ENCODE assay signal across 8 cellular contexts in genomic region chr22:46336119-46337078, GRCh38. TPM values are rescaled to one million over a fixed set of nuclear protein-coding genes. Genes with fewer than 3 reads are reported as not detected.
A peak's percentile ranks its signal among the peaks of the same experiment; 100 is the strongest.
DNase-seq lines count a peak whose midpoint lies in the region; ATAC-seq and TF ChIP-seq lines count a peak whose summit lies in the region.

No MANE protein-coding gene starts in this region.

- DNase-seq in AG04449 (ENCODE audit: low read depth, low spot score) (no peak), RPMI7951 (ENCODE audit: low read depth) (peak; percentile 28), mesothelial cell of epicardium (ENCODE audit: low spot score in 2 of 2, unreplicated experiment in 2 of 2) (no peak), tibial nerve (ENCODE audit: low spot score in 2 of 2) (no peak), SKM-1 treated with dmso at 0.1 percent for 144 hours (lab: John Stamatoyannopoulos, UW; ENCODE audit: unreplicated experiment) (no peak), cerebellum (ENCODE audit: low spot score) (no peak)

- H3K9ac ChIP-seq in duodenal mucosa (ENCODE audit: low read depth in 1 of 2, low read length in 2 of 2) = peak overlapping the region; percentile 77 to 84

- H3K27me3 Mint-ChIP-seq in mesothelial cell of epicardium (ENCODE audit: low read depth) = no peaks in the 10 kb centered on the region

- TF ChIP-seq POLR2A in tibial nerve (IDR thresholded peaks at IDR 0.05) = no peak

- peak overlapping the region; percentile 93 for H3K27ac Mint-ChIP-seq in mesothelial cell of epicardium

- H3K4me1 ChIP-seq in duodenal mucosa (ENCODE audit: control insufficient read depth in 1 of 2, insufficient read depth in 2 of 2, low read length in 2 of 2) (peaks cover 7 to 12% of the 10 kb centered on the region in 2 donors), tibial nerve (peaks cover 0 to 34% (median 10%) of the 10 kb centered on the region in 4 donors)

- H3K27ac ChIP-seq in duodenal mucosa (ENCODE audit: low read depth, low read length) = peak overlapping the region; percentile 63
- H3K27ac ChIP-seq in tibial nerve = peak overlapping the region in 3 of 4 donors; percentile 86 to 91 (median 87)

- 9 to 35% methylated on average over 13 to 41 of the region's 42 CpGs for WGBS in tibial nerve, 2 donors

- peak; percentile 11 for ATAC-seq in GM21367 (IDR thresholded peaks at IDR 0.05; ENCODE audit: unreplicated experiment)

- H3K4me3 ChIP-seq in AG04449 (ENCODE audit: low read depth, low read length) (peak overlapping the region; percentile 90), duodenal mucosa (ENCODE audit: low read depth in 1 of 2, low read length in 2 of 2) (peak overlapping the region; percentile 81 to 96), tibial nerve (peak overlapping the region; percentile 73 to 99 (median 86))

- CTCF ChIA-PET in AG04449 (lab: Yijun Ruan, JAX) = interaction anchor here (1.2 to 4.0 kb wide), 8 partner anchors 20 to 342 kb away, joined by 3 to 15 read pairs (median 7); no protein-coding TSS in a partner anchor

- H3K27me3 ChIP-seq in duodenal mucosa (ENCODE audit: control insufficient read depth in 1 of 2, insufficient read depth in 2 of 2, low read length in 2 of 2) (no peaks in the 10 kb centered on the region), tibial nerve (no peaks in the 10 kb centered on the region)

- no peaks in the 10 kb centered on the region for H3K9me3 Mint-ChIP-seq in mesothelial cell of epicardium

- peaks cover 16% of the 10 kb centered on the region for H3K4me1 Mint-ChIP-seq in mesothelial cell of epicardium

- H3K4me3 Mint-ChIP-seq in mesothelial cell of epicardium = peak overlapping the region; percentile 94

- no peak for TF ChIP-seq EP300 in tibial nerve (IDR thresholded peaks at IDR 0.05)

- peaks cover 14 to 35% of the 10 kb centered on the region in 2 donors for H3K36me3 ChIP-seq in duodenal mucosa (ENCODE audit: control insufficient read depth in 1 of 2, insufficient read depth in 2 of 2, low read length in 2 of 2)
- peaks cover 0 to 38% (median 9%) of the 10 kb centered on the region in 3 donors for H3K36me3 ChIP-seq in tibial nerve

- POLR2A ChIA-PET in AG04449 (lab: Yijun Ruan, JAX) = interaction anchor here (0.7 to 1.0 kb wide), 3 partner anchors 27 to 86 kb away, joined by 3 to 6 read pairs (median 3); partner anchors contain the start of genes CDPF1 and TTC38

- H3K36me3 Mint-ChIP-seq in mesothelial cell of epicardium = peaks cover 20% of the 10 kb centered on the region

- H3K9me3 ChIP-seq in duodenal mucosa (ENCODE audit: control insufficient read depth in 1 of 2, low read length in 2 of 2) (no peaks in the 10 kb centered on the region), tibial nerve (no peaks in the 10 kb centered on the region)

- TF ChIP-seq CTCF in AG04449 (IDR thresholded peaks at IDR 0.05; ENCODE audit: insufficient read depth, low read length, missing control alignments) (no peak), mesothelial cell of epicardium (IDR thresholded peaks at IDR 0.05; ENCODE audit: unreplicated experiment) (no peak), tibial nerve (IDR thresholded peaks at IDR 0.05) (no peak)

RNA-seq across cellular contexts. Expression of gene TRMU, which starts 0.9 kb away (rescaled TPM):
- total RNA-seq in RPMI7951 (2014; rRNA removed; shearing (Covaris generic)) = 30.3 and 32.3 TPM in 2 replicates
- total RNA-seq in mesothelial cell of epicardium (65.5 to 70.6 TPM (median 67.1 TPM) in 3 replicates), tibial nerve (10 to 100 TPM; 50.0 to 85.3 (median 64.5) TPM), cerebellum (41.6 TPM)

RNA-seq across cellular contexts. Expression of gene GTSE1, which starts 39.7 kb away (rescaled TPM):
- 21.5 and 23.2 TPM in 2 replicates for total RNA-seq in RPMI7951 (2014; rRNA removed; shearing (Covaris generic))
- total RNA-seq in mesothelial cell of epicardium (15.3 to 18.7 TPM (median 16.7 TPM) in 3 replicates), tibial nerve (1 to 10 TPM in 1 of 4 donors, under 1 TPM in 1, not detected in 2; 0.30 to 3.3 TPM), cerebellum (6.2 TPM)
